ENCODE assay signal across 8 cellular contexts in the genomic region with DNA sequence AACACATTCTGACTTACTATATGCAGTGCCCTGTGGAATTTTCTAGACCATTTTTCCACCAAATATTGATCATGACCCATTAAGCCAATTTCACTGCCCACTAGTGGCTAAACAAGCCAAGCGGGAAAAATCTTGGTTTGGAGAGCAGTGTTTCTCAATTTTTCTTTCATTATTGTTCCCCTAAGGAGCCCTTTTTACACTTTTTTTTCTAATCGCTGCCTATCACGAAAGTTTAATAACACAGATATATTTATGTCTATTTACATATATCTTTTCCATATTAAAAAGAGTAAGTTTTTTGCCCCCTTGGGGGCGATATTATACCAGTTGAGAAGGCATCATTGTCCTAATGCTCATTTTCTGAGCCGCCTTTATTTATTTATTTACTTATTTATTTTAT. TPM values are rescaled to one million over a fixed set of nuclear protein-coding genes. Genes with fewer than 3 reads are reported as not detected.
A peak's percentile ranks its signal among the peaks of the same experiment; 100 is the strongest.
DNase-seq lines count a peak whose midpoint lies in the region; ATAC-seq and TF ChIP-seq lines count a peak whose summit lies in the region.

No MANE protein-coding gene starts in this region.

- peaks cover 8% of the 10 kb centered on the region for H3K27me3 Mint-ChIP-seq in GM23338 (ENCODE audit: insufficient read depth, low read depth, poor library complexity)

- no peak for DNase-seq in AG09309 (ENCODE audit: low read depth)
- DNase-seq in GM23338 (ENCODE audit: low spot score), result peak; percentile 40
- peak in 1 of 7 donors; percentile 30 for DNase-seq in adrenal gland
- no peak for DNase-seq in left lobe of liver (ENCODE audit: low spot score)
- no peak for DNase-seq in SK-N-DZ (ENCODE audit: low spot score)

- H3K9me3 ChIP-seq in adrenal gland (replicated peaks in 1 of 3), result no peaks in the 10 kb centered on the region

- H3K4me1 ChIP-seq in GM23338 (ENCODE audit: insufficient read depth) (no peaks in the 10 kb centered on the region), adrenal gland (replicated peaks in 1 of 2) (no peaks in the 10 kb centered on the region)

- no peaks in the 10 kb centered on the region for H3K36me3 Mint-ChIP-seq in GM23338 (ENCODE audit: low read depth)

- 0 out of 2 replicates have a peak, but pooled peaks cover 3% of the 10 kb centered on the region for H3F3A ChIP-seq in GM23338 (replicated peaks; ENCODE audit: low read depth)

- 16 to 23% (median 21%) methylated on average over 5 of the region's 5 CpGs for WGBS in adrenal gland, 4 donors

- no peak overlapping the region for H3K4me3 Mint-ChIP-seq in GM23338

- TF ChIP-seq CTCF in AG09309 (IDR thresholded peaks at IDR 0.05; ENCODE audit: control insufficient read depth, insufficient read depth, low read depth, low read length, missing control alignments) (peak; percentile 41), GM23338 (conservative IDR thresholded peaks at IDR 0.05; ENCODE audit: low read depth in 2 of 2) (peak in 1 of 2 experiments; percentile 64), adrenal gland (IDR thresholded peaks at IDR 0.05) (peak in 5 of 6 experiments; percentile 17 to 57 (median 51))

- H3K27ac ChIP-seq in GM23338 (ENCODE audit: low read depth) (no peak overlapping the region), adrenal gland (no peak overlapping the region)

- no peaks in the 10 kb centered on the region; the same call in 2 of the 3 replicates for H3K9me3 Mint-ChIP-seq in GM23338

- no peak overlapping the region for H2AFZ ChIP-seq in GM23338

- intact Hi-C loops in adrenal gland (cut with DNase I), result no loop called here

- H3K27ac Mint-ChIP-seq in GM23338, result no peak overlapping the region

- TF ChIP-seq POLR2A in adrenal gland (IDR thresholded peaks at IDR 0.05), result no peak

- no peaks in the 10 kb centered on the region for H3K27me3 ChIP-seq in GM23338 (ENCODE audit: insufficient read depth)
- H3K27me3 ChIP-seq in adrenal gland, result no peaks in the 10 kb centered on the region

- H3K36me3 ChIP-seq in GM23338 (ENCODE audit: insufficient read depth) (no peaks in the 10 kb centered on the region), adrenal gland (replicated peaks in 1 of 2) (no peaks in the 10 kb centered on the region)

- no peak overlapping the region for H3K4me2 ChIP-seq in GM23338

- no peak overlapping the region for H3K4me3 ChIP-seq in AG09309 (ENCODE audit: control insufficient read depth, low read depth, low read length)
- no peak overlapping the region for H3K4me3 ChIP-seq in GM23338
- no peak overlapping the region for H3K4me3 ChIP-seq in adrenal gland

- H3K4me1 Mint-ChIP-seq in GM23338, result no peaks in the 10 kb centered on the region

- ATAC-seq in GM23338 (no peak), left lobe of liver (peak; percentile 50), GM21381 (IDR thresholded peaks at IDR 0.05; ENCODE audit: unreplicated experiment) (no peak), HG02938 (IDR thresholded peaks at IDR 0.05; ENCODE audit: unreplicated experiment) (no peak), HG03108 (IDR thresholded peaks at IDR 0.05; ENCODE audit: unreplicated experiment) (no peak)

- no peaks in the 10 kb centered on the region for H3K9me2 ChIP-seq in GM23338 (ENCODE audit: insufficient read depth)

- no peaks in the 10 kb centered on the region for H4K20me1 ChIP-seq in GM23338 (replicated peaks; ENCODE audit: insufficient read depth)

- H3K79me2 ChIP-seq in GM23338 (replicated peaks; ENCODE audit: insufficient read depth), result no peaks in the 10 kb centered on the region

TF ChIP-seq in GM23338, 12 proteins besides CTCF, POLR2A, EP300 and RAD21 (continues in another document):
- TF ChIP-seq STAT1 (IDR thresholded peaks at IDR 0.05; ENCODE audit: unreplicated experiment), result no peak
- TF ChIP-seq CREB1 (CRISPR knock-in tag; IDR thresholded peaks at IDR 0.05; ENCODE audit: low read depth), result no peak
- TF ChIP-seq NANOG (IDR thresholded peaks at IDR 0.05; ENCODE audit: borderline replicate concordance), result no peak

RNA-seq across cellular contexts. Expression of gene TLCD3B, which starts 10.8 kb away (rescaled TPM):
- 28.2 and 37.4 TPM in 2 replicates for total RNA-seq in GM23338 (2014; rRNA removed; shearing (Covaris generic))
- 14.2 and 16.3 TPM in 2 replicates for polyA plus RNA-seq in GM23338 (2016; fragmentation: Nextera tagmentation; extraction: Ambion mirVana)
- 1 to 10 TPM in 2 of 8 donors, under 1 TPM in 3, not detected in 3; 0.11 to 3.1 (median 0.51) TPM for total RNA-seq in adrenal gland
- polyA plus RNA-seq in adrenal gland, result 10 to 100 TPM in 1 of 3 donors, 1 to 10 TPM in 1, under 1 TPM in 1; 0.40 to 10.6 (median 1.8) TPM
- 0.13 TPM for total RNA-seq in left lobe of liver
- polyA plus RNA-seq in SK-N-DZ (2014; cell fraction: cytosol; rRNA removed), result 20.1 and 22.4 TPM in 2 replicates
- polyA plus RNA-seq in SK-N-DZ (2014; cell fraction: nucleus; rRNA removed), result 46.9 and 66.3 TPM in 2 replicates

RNA-seq across cellular contexts. Expression of gene C16orf92, which starts 18.8 kb away (rescaled TPM):
- total RNA-seq in GM23338 (2014; rRNA removed; shearing (Covaris generic)), result not detected in 2 replicates
- polyA plus RNA-seq in GM23338 (2016; fragmentation: Nextera tagmentation; extraction: Ambion mirVana) (0.34 and 0.56 TPM in 2 replicates), adrenal gland (not detected)
- total RNA-seq in adrenal gland (not detected), left lobe of liver (not detected)
- not detected in 2 replicates for polyA plus RNA-seq in SK-N-DZ (2014; cell fraction: cytosol; rRNA removed)
- polyA plus RNA-seq in SK-N-DZ (2014; cell fraction: nucleus; rRNA removed), result not detected in 2 replicates

RNA-seq across cellular contexts. Expression of gene ALDOA, which starts 23.7 kb away (rescaled TPM):
- 1,113 and 1,306 TPM in 2 replicates for total RNA-seq in GM23338 (2014; rRNA removed; shearing (Covaris generic))
- 1,054 and 1,067 TPM in 2 replicates for polyA plus RNA-seq in GM23338 (2016; fragmentation: Nextera tagmentation; extraction: Ambion mirVana)
- total RNA-seq in adrenal gland, result 1,000 to 10,000 TPM; 1,155 to 1,930 (median 1,648) TPM
- 1,000 to 10,000 TPM in 1 of 3 donors, 100 to 1,000 TPM in 2; 623 to 1,215 (median 899) TPM for polyA plus RNA-seq in adrenal gland
- 176 TPM for total RNA-seq in left lobe of liver
- 834 and 905 TPM in 2 replicates for polyA plus RNA-seq in SK-N-DZ (2014; cell fraction: cytosol; rRNA removed)
- 282 and 332 TPM in 2 replicates for polyA plus RNA-seq in SK-N-DZ (2014; cell fraction: nucleus; rRNA removed)

RNA-seq across cellular contexts. Expression of gene DOC2A, which starts 31.0 kb away (rescaled TPM):
- 7.5 and 10.0 TPM in 2 replicates for total RNA-seq in GM23338 (2014; rRNA removed; shearing (Covaris generic))
- 9.8 and 10.4 TPM in 2 replicates for polyA plus RNA-seq in GM23338 (2016; fragmentation: Nextera tagmentation; extraction: Ambion mirVana)
- total RNA-seq in adrenal gland, result 10 to 100 TPM in 1 of 8 donors, 1 to 10 TPM in 4, under 1 TPM in 2, not detected in 1; 0.35 to 14.8 (median 2.5) TPM
- 10 to 100 TPM in 1 of 3 donors, 1 to 10 TPM in 1, under 1 TPM in 1; 0.60 to 33.0 (median 9.5) TPM for polyA plus RNA-seq in adrenal gland
- 0.15 TPM for total RNA-seq in left lobe of liver
- polyA plus RNA-seq in SK-N-DZ (2014; cell fraction: cytosol; rRNA removed), result 24.7 and 29.6 TPM in 2 replicates
- polyA plus RNA-seq in SK-N-DZ (2014; cell fraction: nucleus; rRNA removed), result 172 and 188 TPM in 2 replicates

RNA-seq across cellular contexts. Expression of gene PPP4C, which starts 34.0 kb away (rescaled TPM):
- total RNA-seq in GM23338 (2014; rRNA removed; shearing (Covaris generic)), result 108 and 120 TPM in 2 replicates
- polyA plus RNA-seq in GM23338 (2016; fragmentation: Nextera tagmentation; extraction: Ambion mirVana), result 169 and 170 TPM in 2 replicates
- total RNA-seq in adrenal gland, result 100 to 1,000 TPM in 3 of 8 donors, 10 to 100 TPM in 5; 44.5 to 136 (median 80.8) TPM
- 10 to 100 TPM; 39.2 to 93.0 (median 87.1) TPM for polyA plus RNA-seq in adrenal gland
- total RNA-seq in left lobe of liver, result 51.0 TPM
- 143 and 189 TPM in 2 replicates for polyA plus RNA-seq in SK-N-DZ (2014; cell fraction: cytosol; rRNA removed)
- 132 and 167 TPM in 2 replicates for polyA plus RNA-seq in SK-N-DZ (2014; cell fraction: nucleus; rRNA removed)
